In genomic region chr11:118918686-118919280, GRCh38 we compare ENCODE assay signal across 8 cellular contexts. TPM values are rescaled to one million over a fixed set of nuclear protein-coding genes. Genes with fewer than 3 reads are reported as not detected.
DNase-seq lines count a peak whose midpoint lies in the region; ATAC-seq and TF ChIP-seq lines count a peak whose summit lies in the region.

No MANE protein-coding gene starts in this region.

- H3K27me3 ChIP-seq in left lung (no peaks in the 10 kb centered on the region), upper lobe of left lung (no peaks in the 10 kb centered on the region)

- no peak for TF ChIP-seq POLR2A in upper lobe of left lung (IDR thresholded peaks at IDR 0.05)

- H3K4me3 ChIP-seq in astrocyte of the cerebellum (ENCODE audit: low read depth, low read length) (peak overlapping the region; percentile 100), left lung (peak overlapping the region in 1 of 2 donors; percentile 90), upper lobe of left lung (peak overlapping the region in 3 of 4 donors; percentile 14 to 93 (median 89))

- H3K9me3 ChIP-seq in left lung (no peaks in the 10 kb centered on the region), upper lobe of left lung (no peaks in the 10 kb centered on the region)

- TF ChIP-seq CTCF in astrocyte of the cerebellum (IDR thresholded peaks at IDR 0.05; ENCODE audit: low read depth, low read length, missing control alignments): no peak
- TF ChIP-seq CTCF in left lung (IDR thresholded peaks at IDR 0.05): no peak
- TF ChIP-seq CTCF in upper lobe of left lung (IDR thresholded peaks at IDR 0.05): no peak

- in situ Hi-C loops in astrocyte of the cerebellum (cut with HindIII; ENCODE audit: low sequenced_read_pairs): no loop called here

- intact Hi-C loops in left lung (cut with DNase I): no loop called here

- peak overlapping the region; percentile 88 to 89 for H3K27ac ChIP-seq in left lung
- peak overlapping the region; percentile 94 to 98 (median 97) for H3K27ac ChIP-seq in upper lobe of left lung

- WGBS in upper lobe of left lung, 2 donors: 23% methylated on average over 10 of the region's 13 CpGs

- TF ChIP-seq EP300 in upper lobe of left lung (IDR thresholded peaks at IDR 0.05): no peak

- DNase-seq in stimulated activated naive CD4-positive, alpha-beta T cell (lab: John Stamatoyannopoulos, UW): peak in 4 of 6 experiments; percentile 25 to 55 (median 34)
- no peak for DNase-seq in stimulated activated naive CD4-positive, alpha-beta T cell treated with Interleukin-2 at 50 U/mL for 16 hours (lab: John Stamatoyannopoulos, UW)
- DNase-seq in astrocyte of the cerebellum (ENCODE audit: low read depth) (no peak), left lung (no peak), upper lobe of left lung (peak in 1 of 2 donors; percentile 81), dedifferentiated amniotic fluid mesenchymal stem cell (ENCODE audit: extremely low spot score) (no peak), NCI-H2196 (lab: John Stamatoyannopoulos, UW; ENCODE audit: unreplicated experiment) (no peak), UCSD-AML1 (lab: John Stamatoyannopoulos, UW; ENCODE audit: unreplicated experiment) (no peak)

- ATAC-seq in left lung: no peak
- no peak for ATAC-seq in upper lobe of left lung (ENCODE audit: low FRiP score in 2 of 2)

- H3K36me3 ChIP-seq in left lung (no peaks in the 10 kb centered on the region), upper lobe of left lung (no peaks in the 10 kb centered on the region)

- H3K4me1 ChIP-seq in left lung: peaks cover 86 to 98% of the 10 kb centered on the region in 2 donors
- peaks cover 94 to 100% (median 99%) of the 10 kb centered on the region in 4 donors for H3K4me1 ChIP-seq in upper lobe of left lung

RNA-seq across cellular contexts. Expression of gene BCL9L, which starts 6.9 kb away (rescaled TPM):
- total RNA-seq in left lung (10 to 100 TPM; 79.4 to 88.9 TPM), upper lobe of left lung (10 to 100 TPM; 28.7 to 70.2 (median 66.4) TPM)

RNA-seq across cellular contexts. Expression of gene CXCR5, which starts 35.1 kb away (rescaled TPM):
- under 1 TPM in 1 of 2 donors, not detected in 1; 0.10 TPM for total RNA-seq in left lung
- total RNA-seq in upper lobe of left lung: under 1 TPM in 4 of 6 donors, not detected in 2; under 0.01 to 0.17 (median 0.16) TPM

RNA-seq across cellular contexts. Expression of gene UPK2, which starts 37.3 kb away (rescaled TPM):
- total RNA-seq in left lung (not detected), upper lobe of left lung (not detected)

RNA-seq across cellular contexts. Expression of gene FOXR1, which starts 52.8 kb away (rescaled TPM):
- total RNA-seq in left lung: not detected
- not detected for total RNA-seq in upper lobe of left lung

Comparison
In these comparisons a context has a peak if more than half of its experiments do, and no peak if none do; other contexts are left out.
1. DNase-seq: peak in stimulated activated naive CD4-positive, alpha-beta T cell (4 of 6); none in stimulated activated naive CD4-positive, alpha-beta T cell treated with Interleukin-2 at 50 U/mL for 16 hours (single experiment), astrocyte of the cerebellum (single experiment), left lung (0 of 2), dedifferentiated amniotic fluid mesenchymal stem cell (single experiment), NCI-H2196 (single experiment) and UCSD-AML1 (single experiment).